ENCODE assay signal across 8 cellular contexts in the genomic region with DNA sequence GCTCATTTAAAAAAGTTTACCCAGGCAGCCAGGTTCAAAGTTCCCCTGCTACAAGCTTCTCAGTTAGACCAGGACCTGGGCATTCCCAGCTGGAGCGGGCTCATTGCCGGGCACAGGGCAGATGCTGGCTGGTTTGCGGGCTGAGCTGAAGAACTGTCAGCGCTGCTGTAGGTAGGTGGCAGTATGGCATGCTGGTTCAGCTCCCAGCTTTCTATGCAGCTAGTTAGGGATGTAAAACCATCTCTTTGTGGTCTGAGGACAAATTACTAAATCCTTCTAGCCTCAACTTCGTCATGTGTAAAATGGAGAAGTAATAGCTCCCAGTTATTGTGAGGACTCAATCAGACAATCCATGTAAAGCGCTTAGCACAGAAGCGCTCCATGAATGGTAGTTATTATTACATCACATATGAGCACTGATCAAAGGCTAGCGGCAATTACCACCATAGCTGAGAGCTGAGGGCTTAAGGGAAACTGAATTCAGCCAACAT. TPM values are rescaled to one million over a fixed set of nuclear protein-coding genes. Genes with fewer than 3 reads are reported as not detected.
DNase-seq lines count a peak whose midpoint lies in the region; ATAC-seq and TF ChIP-seq lines count a peak whose summit lies in the region.

No MANE protein-coding gene starts in this region.

- no peaks in the 10 kb centered on the region for H3K9me3 ChIP-seq in HAP-1
- H3K9me3 ChIP-seq in effector memory CD4-positive, alpha-beta T cell (ENCODE audit: control insufficient read depth, low read length), result no peaks in the 10 kb centered on the region

- no peaks in the 10 kb centered on the region for H3K36me3 ChIP-seq in HAP-1 (replicated peaks)
- no peaks in the 10 kb centered on the region for H3K36me3 ChIP-seq in effector memory CD4-positive, alpha-beta T cell (ENCODE audit: control insufficient read depth, insufficient read depth, low read length)

- H3K4me3 ChIP-seq in HAP-1, result no peak overlapping the region
- H3K4me3 ChIP-seq in effector memory CD4-positive, alpha-beta T cell (ENCODE audit: insufficient read depth, low read depth, low read length, poor library complexity, severe bottlenecking), result peak overlapping the region; percentile 38

- peak; percentile 58 for ATAC-seq in activated CD8-positive, alpha-beta T cell treated with anti-CD3 and anti-CD28 coated beads for 36 hours
- ATAC-seq in stimulated activated memory B cell treated with anti-CD40 and anti-IgM and Interleukin-4, amounts not matched to agents 10 μg/mL and 1 μg/mL and 100 μg/mL, for 72 hours, result peak; percentile 65
- no peak for ATAC-seq in HG03520 (IDR thresholded peaks at IDR 0.05; ENCODE audit: unreplicated experiment)

- CTCF ChIA-PET in activated CD8-positive, alpha-beta T cell treated with anti-CD3 and anti-CD28 coated beads for 36 hours (lab: Charles Lee), result interaction anchor here (0.7 to 2.4 kb wide), 74 partner anchors 9 to 495 kb away, joined by 3 to 18 read pairs (median 4); no protein-coding TSS in a partner anchor

- no peaks in the 10 kb centered on the region for H3K36me3 Mint-ChIP-seq in activated CD8-positive, alpha-beta T cell treated with anti-CD3 and anti-CD28 coated beads for 36 hours (ENCODE audit: low read depth)
- H3K36me3 Mint-ChIP-seq in stimulated activated memory B cell treated with anti-CD40 and anti-IgM and Interleukin-4, amounts not matched to agents 10 μg/mL and 1 μg/mL and 100 μg/mL, for 72 hours, result no peaks in the 10 kb centered on the region

- H3K27ac Mint-ChIP-seq in activated CD8-positive, alpha-beta T cell treated with anti-CD3 and anti-CD28 coated beads for 36 hours, result peak overlapping the region; percentile 85
- H3K27ac Mint-ChIP-seq in stimulated activated memory B cell treated with anti-CD40 and anti-IgM and Interleukin-4, amounts not matched to agents 10 μg/mL and 1 μg/mL and 100 μg/mL, for 72 hours, result no peak overlapping the region

- intact Hi-C loops in activated CD8-positive, alpha-beta T cell treated with anti-CD3 and anti-CD28 coated beads for 36 hours (cut with micrococcal nuclease), result loop anchor here (5.0 to 10.0 kb wide), 4 partner anchors 51 to 416 kb away; no protein-coding TSS in a partner anchor

- TF ChIP-seq CTCF in C4-2B (conservative IDR thresholded peaks at IDR 0.05), result peak; percentile 84
- TF ChIP-seq CTCF in activated CD8-positive, alpha-beta T cell treated with anti-CD3 and anti-CD28 coated beads for 36 hours (IDR thresholded peaks at IDR 0.05), result peak; percentile 78

- no peaks in the 10 kb centered on the region for H3K9me3 Mint-ChIP-seq in activated CD8-positive, alpha-beta T cell treated with anti-CD3 and anti-CD28 coated beads for 36 hours
- no peaks in the 10 kb centered on the region for H3K9me3 Mint-ChIP-seq in stimulated activated memory B cell treated with anti-CD40 and anti-IgM and Interleukin-4, amounts not matched to agents 10 μg/mL and 1 μg/mL and 100 μg/mL, for 72 hours

- POLR2A ChIA-PET in activated CD8-positive, alpha-beta T cell treated with anti-CD3 and anti-CD28 coated beads for 36 hours (lab: Charles Lee), result interaction anchor here (0.9 to 2.3 kb wide), 7 partner anchors 97 to 510 kb away, joined by 3 to 10 read pairs (median 4); partner anchors contain the start of genes FAM210A and RNMT

- H3K27ac ChIP-seq in C4-2B, result no peak overlapping the region
- H3K27ac ChIP-seq in effector memory CD4-positive, alpha-beta T cell (ENCODE audit: insufficient read depth, low read length, poor library complexity, severe bottlenecking), result peak overlapping the region; percentile 4

- in situ Hi-C loops in HAP-1 (cut with MboI; ENCODE audit: low sequenced_read_pairs), result loop anchor here (25.0 kb wide), 1 partner anchor 421 kb away; no protein-coding TSS in a partner anchor

- H3K27me3 ChIP-seq in HAP-1 (ENCODE audit: low read depth), result peaks cover 70% of the 10 kb centered on the region
- H3K27me3 ChIP-seq in effector memory CD4-positive, alpha-beta T cell (replicated peaks; ENCODE audit: control insufficient read depth, insufficient read depth, low read length, poor library complexity, severe bottlenecking), result no peaks in the 10 kb centered on the region

- DNase-seq in HAP-1 (ENCODE audit: low spot score in 2 of 2), result peak; percentile 28 to 49
- DNase-seq in NCI-H748 (lab: John Stamatoyannopoulos, UW; ENCODE audit: unreplicated experiment), result peak; percentile 88
- DNase-seq in activated CD8-positive, alpha-beta T cell treated with anti-CD3 and anti-CD28 coated beads for 36 hours, result peak; percentile 76
- DNase-seq in effector memory CD4-positive, alpha-beta T cell, result peak in 2 of 3 donors; percentile 26 to 30
- peak; percentile 76 to 89 for DNase-seq in lung microvascular endothelial cell (ENCODE audit: low read depth in 2 of 2)

- peaks cover 29% of the 10 kb centered on the region for H3K4me1 Mint-ChIP-seq in activated CD8-positive, alpha-beta T cell treated with anti-CD3 and anti-CD28 coated beads for 36 hours (ENCODE audit: low read depth)
- H3K4me1 Mint-ChIP-seq in stimulated activated memory B cell treated with anti-CD40 and anti-IgM and Interleukin-4, amounts not matched to agents 10 μg/mL and 1 μg/mL and 100 μg/mL, for 72 hours, result peaks cover 8% of the 10 kb centered on the region

- H3K27me3 Mint-ChIP-seq in activated CD8-positive, alpha-beta T cell treated with anti-CD3 and anti-CD28 coated beads for 36 hours, result peaks cover 13% of the 10 kb centered on the region
- H3K27me3 Mint-ChIP-seq in stimulated activated memory B cell treated with anti-CD40 and anti-IgM and Interleukin-4, amounts not matched to agents 10 μg/mL and 1 μg/mL and 100 μg/mL, for 72 hours, result peaks cover 79% of the 10 kb centered on the region

- no peaks in the 10 kb centered on the region for H3K4me1 ChIP-seq in HAP-1
- H3K4me1 ChIP-seq in effector memory CD4-positive, alpha-beta T cell (ENCODE audit: control insufficient read depth, insufficient read depth, low read length, poor library complexity, severe bottlenecking), result peaks cover 8% of the 10 kb centered on the region

- H3K4me3 Mint-ChIP-seq in activated CD8-positive, alpha-beta T cell treated with anti-CD3 and anti-CD28 coated beads for 36 hours, result peak overlapping the region; percentile 73
- no peak overlapping the region for H3K4me3 Mint-ChIP-seq in stimulated activated memory B cell treated with anti-CD40 and anti-IgM and Interleukin-4, amounts not matched to agents 10 μg/mL and 1 μg/mL and 100 μg/mL, for 72 hours

RNA-seq across cellular contexts. Expression of gene LDLRAD4, which starts 2.4 kb away (rescaled TPM):
- total RNA-seq in activated CD8-positive, alpha-beta T cell treated with anti-CD3 and anti-CD28 coated beads for 36 hours, result 10 to 100 TPM; 37.3 to 38.5 TPM
- total RNA-seq in lung microvascular endothelial cell, result 6.3 and 22.2 TPM in 2 replicates

Comparison
In these comparisons a context has a peak if more than half of its experiments do, and no peak if none do; other contexts are left out.
1. DNase-seq: peak in every context shown above with its lines; median percentile 88 in NCI-H748; 82 in lung microvascular endothelial cell; 76 in activated CD8-positive, alpha-beta T cell treated with anti-CD3 and anti-CD28 coated beads for 36 hours; 38 in HAP-1; 28 in effector memory CD4-positive, alpha-beta T cell.